Comparison of ENCODE assay signal across 18 cellular contexts in genomic region chr1:41102653-41103052, GRCh38.
DNase-seq lines count a peak whose midpoint lies in the region; ATAC-seq, FAIRE-seq and TF ChIP-seq lines count a peak whose summit lies in the region.
"Had no signal": no experiment of that assay in that cellular context is flagged by ENCODE, and none has a peak within 500 bp of the region (broad histone marks: within the 10 kb centered on the region; RNA-seq: fewer than 3 reads in every experiment).

No MANE protein-coding gene starts in this region.

- FAIRE-seq in kidney (lab: Jason Lieb, UNC): no peak
- FAIRE-seq: frontal cortex, urothelium cell line had no signal

- H3K4me1 ChIP-seq in heart left ventricle: peaks cover 10 to 45% (median 35%) of the 10 kb centered on the region in 12 donors
- H3K4me1 ChIP-seq in colonic mucosa: peaks cover 3% of the 10 kb centered on the region
- peaks cover 37% of the 10 kb centered on the region for H3K4me1 ChIP-seq in vagina
- H3K4me1 ChIP-seq in kidney (ENCODE audit: control insufficient read depth in 1 of 2, insufficient read depth in 1 of 2, low read depth in 1 of 2, low read length in 2 of 2): peaks cover 5 to 15% of the 10 kb centered on the region in 2 donors

- TF ChIP-seq CTCF in heart left ventricle (IDR thresholded peaks at IDR 0.05) (no peak), colonic mucosa (IDR thresholded peaks at IDR 0.05) (no peak), nephron (IDR thresholded peaks at IDR 0.05; ENCODE audit: unreplicated experiment in 3 of 3) (no peak), vagina (IDR thresholded peaks at IDR 0.05) (no peak), kidney (IDR thresholded peaks at IDR 0.05; ENCODE audit: borderline replicate concordance, extremely low read depth, insufficient read depth) (no peak)

- no peaks in the 10 kb centered on the region for H3K27me3 Mint-ChIP-seq in nephron (ENCODE audit: low read depth)

- H3K9ac ChIP-seq in colonic mucosa (ENCODE audit: low read depth in 2 of 2, low read length in 2 of 2): no peak overlapping the region
- H3K9ac ChIP-seq in kidney (ENCODE audit: low read length in 2 of 2): no peak overlapping the region

- H3K27me3 ChIP-seq in heart left ventricle (no peaks in the 10 kb centered on the region), colonic mucosa (no peaks in the 10 kb centered on the region), vagina (no peaks in the 10 kb centered on the region)
- H3K27me3 ChIP-seq: brain microvascular endothelial cell had no signal

- H3K9me3 ChIP-seq in heart left ventricle (no peaks in the 10 kb centered on the region), colonic mucosa (no peaks in the 10 kb centered on the region), vagina (no peaks in the 10 kb centered on the region), kidney (ENCODE audit: control insufficient read depth in 1 of 2, low read length in 2 of 2) (no peaks in the 10 kb centered on the region)

- no peaks in the 10 kb centered on the region for H3K36me3 ChIP-seq in heart left ventricle
- H3K36me3 ChIP-seq in colonic mucosa: no peaks in the 10 kb centered on the region
- H3K36me3 ChIP-seq in vagina: no peaks in the 10 kb centered on the region
- no peaks in the 10 kb centered on the region for H3K36me3 ChIP-seq in kidney (ENCODE audit: control insufficient read depth in 1 of 2, insufficient read depth in 2 of 2, low read length in 2 of 2)
- H3K36me3 ChIP-seq: brain microvascular endothelial cell had no signal

- WGBS in heart left ventricle, 4 donors: 67 to 78% (median 70%) methylated on average over 1 of the region's 1 CpG

- H3K9me3 Mint-ChIP-seq in nephron: no peaks in the 10 kb centered on the region
- H3K9me3 Mint-ChIP-seq: immature natural killer cell had no signal

- ATAC-seq in heart left ventricle (no peak), Right ventricle myocardium inferior (no peak), HG02678 (IDR thresholded peaks at IDR 0.05; ENCODE audit: unreplicated experiment) (no peak)
- no peak for ATAC-seq in stimulated activated naive CD8-positive, alpha-beta T cell treated with anti-CD3 and anti-CD28 coated beads, Interleukin-15, Interleukin-2, amounts not matched to agents 100 U/mL and 50 U/mL, for 24 hours
- ATAC-seq: HCT116 had no signal

- TF ChIP-seq POLR2A in heart left ventricle (IDR thresholded peaks at IDR 0.05) (no peak), vagina (IDR thresholded peaks at IDR 0.05) (no peak)

- peak overlapping the region in 10 of 12 donors; percentile 14 to 65 (median 58) for H3K27ac ChIP-seq in heart left ventricle
- no peak overlapping the region for H3K27ac ChIP-seq in colonic mucosa
- peak overlapping the region; percentile 48 for H3K27ac ChIP-seq in vagina
- peak overlapping the region in 1 of 2 donors; percentile 44 for H3K27ac ChIP-seq in kidney (ENCODE audit: low read depth in 2 of 2, low read length in 2 of 2)
- H3K27ac ChIP-seq: brain microvascular endothelial cell had no signal

- H3K4me1 Mint-ChIP-seq in nephron: peaks cover 59% of the 10 kb centered on the region
- H3K4me1 Mint-ChIP-seq: immature natural killer cell had no signal

- H3K4me3 Mint-ChIP-seq in nephron: no peak overlapping the region
- H3K4me3 Mint-ChIP-seq: immature natural killer cell had no signal

- DNase-seq in heart left ventricle (no peak), Right ventricle myocardium inferior (ENCODE audit: missing footprints) (no peak), colonic mucosa (peak; percentile 18), vagina (ENCODE audit: extremely low spot score in 2 of 2) (no peak), kidney (no peak)
- DNase-seq in stimulated activated naive CD8-positive, alpha-beta T cell treated with anti-CD3 and anti-CD28 coated beads, Interleukin-15, Interleukin-2, amounts not matched to agents 100 U/mL and 50 U/mL, for 24 hours: no peak
- DNase-seq: activated gamma-delta T cell; immature natural killer cell; Karpas-422; NCI-H1436 treated with DMSO at 0.1 percent for 48 hours; OCI-M1; stimulated activated CD4-positive, alpha-beta T cell treated with anti-CD3 and anti-CD28 coated beads, Interleukin-2, amount 100 ng/mL, for 24 hours had no signal

- intact Hi-C loops in heart left ventricle (cut with DNase I) (loop anchor here in 2 of 10 donors (10.0 kb wide), 2 partner anchors 58 to 132 kb away; no protein-coding TSS in a partner anchor), Right ventricle myocardium inferior (cut with DNase I) (loop anchor here (2.0 to 5.0 kb wide), 2 partner anchors 55 to 138 kb away; no protein-coding TSS in a partner anchor), colonic mucosa (cut with DNase I) (no loop called here), vagina (cut with DNase I) (loop anchor here (10.0 kb wide), 1 partner anchor 52 kb away; no protein-coding TSS in a partner anchor), kidney (cut with DNase I) (no loop called here)

- peaks cover 24% of the 10 kb centered on the region for H3K36me3 Mint-ChIP-seq in nephron (ENCODE audit: low read depth)

- H3K27ac Mint-ChIP-seq in nephron: peak overlapping the region in 2 of 3 experiments; percentile 82 to 83
- H3K27ac Mint-ChIP-seq: immature natural killer cell had no signal

- H3K4me3 ChIP-seq in heart left ventricle (no peak overlapping the region), colonic mucosa (no peak overlapping the region), vagina (no peak overlapping the region), kidney (ENCODE audit: low read length in 2 of 2) (no peak overlapping the region)

Comparison
In these comparisons a context has a peak if more than half of its experiments do, and no peak if none do; other contexts are left out.
1. intact Hi-C loops: an anchor here in Right ventricle myocardium inferior (2.0 to 5.0 kb wide) and vagina (10.0 kb wide); none called in colonic mucosa and kidney.